14 cellular contexts compared by ENCODE assay signal in the genomic region with DNA sequence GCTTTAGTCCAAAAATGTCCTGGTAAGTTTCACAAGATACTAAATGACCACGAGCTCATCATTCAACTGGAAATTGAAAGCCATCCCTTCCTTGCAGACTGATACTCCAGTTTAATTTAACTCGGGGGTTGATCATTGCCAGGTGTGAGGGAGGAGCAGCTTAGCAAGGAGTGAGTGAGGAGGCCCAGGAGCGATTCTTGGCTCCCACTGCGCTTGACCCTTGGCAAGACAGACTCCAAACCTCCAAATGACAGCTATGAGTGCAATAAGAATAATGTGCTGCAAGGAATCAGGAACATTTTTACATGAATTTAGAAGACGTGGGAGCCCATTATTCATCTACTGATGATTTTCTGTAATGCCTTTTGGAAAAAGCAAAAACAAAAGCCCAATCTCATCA.
DNase-seq lines count a peak whose midpoint lies in the region; ATAC-seq and TF ChIP-seq lines count a peak whose summit lies in the region.
"Had no signal": no experiment of that assay in that cellular context is flagged by ENCODE, and none has a peak within 500 bp of the region (broad histone marks: within the 10 kb centered on the region; RNA-seq: fewer than 3 reads in every experiment).

No MANE protein-coding gene starts in this region.

- H3K36me3 Mint-ChIP-seq in brain, result peaks cover 37% of the 10 kb centered on the region
- H3K36me3 Mint-ChIP-seq: natural killer cell had no signal

- H3K4me3 ChIP-seq in HEK293 (ENCODE audit: low read depth, low read length), result no peak overlapping the region
- H3K4me3 ChIP-seq in stomach smooth muscle (ENCODE audit: low read length in 2 of 2), result no peak overlapping the region
- H3K4me3 ChIP-seq: BLaER1, lower lobe of right lung, right lobe of liver had no signal

- CTCF ChIA-PET in HEK293 (lab: Yijun Ruan, JAX), result interaction anchor here (0.8 to 3.0 kb wide), 5 partner anchors 10 to 122 kb away, joined by 3 to 29 read pairs (median 3); a partner anchor contains a TSS

- DNase-seq in kidney tubule cell (ENCODE audit: low spot score), result peak; percentile 49
- no peak for DNase-seq in DMS 273 (lab: John Stamatoyannopoulos, UW; ENCODE audit: unreplicated experiment)
- DNase-seq: lower lobe of right lung, natural killer cell, NCI-H187 treated with DMSO at 0.1 percent for 48 hours, NCI-H446 treated with DMSO at 0.1 percent for 48 hours, right lobe of liver, T1000 had no signal

- H3K4me1 ChIP-seq in HEK293 (ENCODE audit: control insufficient read depth, insufficient read depth, low read length), result peaks cover 16% of the 10 kb centered on the region
- H3K4me1 ChIP-seq in stomach smooth muscle (ENCODE audit: control insufficient read depth, insufficient read depth, low read length), result peaks cover 36% of the 10 kb centered on the region
- H3K4me1 ChIP-seq: right lobe of liver had no signal

- no peaks in the 10 kb centered on the region for H3K9me3 Mint-ChIP-seq in brain
- H3K9me3 Mint-ChIP-seq: natural killer cell had no signal

- TF ChIP-seq CTCF in HEK293 (tag by site-specific recombination; IDR thresholded peaks at IDR 0.05), result no peak
- no peak for TF ChIP-seq CTCF in brain (conservative IDR thresholded peaks at IDR 0.05)

- peaks cover 60% of the 10 kb centered on the region for H3K4me1 Mint-ChIP-seq in brain

- peak overlapping the region; percentile 60 for H3K27ac ChIP-seq in HEK293 (ENCODE audit: extremely low read depth, low read depth, low read length)
- H3K27ac ChIP-seq in stomach smooth muscle (ENCODE audit: low read length), result peak overlapping the region; percentile 58
- H3K27ac ChIP-seq: BLaER1, lower lobe of right lung, right lobe of liver had no signal

- no peaks in the 10 kb centered on the region for H3K36me3 ChIP-seq in HEK293 (ENCODE audit: control insufficient read depth in 2 of 2, insufficient read depth in 1 of 2, low read length in 2 of 2)
- H3K36me3 ChIP-seq in stomach smooth muscle (ENCODE audit: control insufficient read depth in 2 of 2, insufficient read depth in 2 of 2, low read length in 2 of 2), result peaks cover 46 to 54% of the 10 kb centered on the region in 2 donors
- H3K36me3 ChIP-seq: BLaER1, right lobe of liver had no signal

- H3K9me3 ChIP-seq in HEK293 (ENCODE audit: control insufficient read depth, insufficient read depth, low read depth, low read length) (no peaks in the 10 kb centered on the region), stomach smooth muscle (ENCODE audit: control insufficient read depth in 2 of 2, low read length in 2 of 2) (no peaks in the 10 kb centered on the region)
- H3K9me3 ChIP-seq: BLaER1, lower lobe of right lung, right lobe of liver had no signal

- H3K27ac Mint-ChIP-seq in brain, result peak overlapping the region in 3 of 5 experiments; percentile 22 to 94 (median 63)
- H3K27ac Mint-ChIP-seq: natural killer cell had no signal

- peak overlapping the region in 3 of 5 experiments; percentile 20 to 43 (median 25) for H3K4me3 Mint-ChIP-seq in brain
- H3K4me3 Mint-ChIP-seq: natural killer cell had no signal

- POLR2A ChIA-PET in HEK293 (lab: Yijun Ruan, JAX), result interaction anchor here (1.1 to 1.3 kb wide), 2 partner anchors 64 to 102 kb away, joined by 3 to 7 read pairs; a partner anchor contains a TSS

- ATAC-seq in GM18498 (IDR thresholded peaks at IDR 0.05; ENCODE audit: unreplicated experiment) (no peak), GM21737 (IDR thresholded peaks at IDR 0.05; ENCODE audit: unreplicated experiment) (no peak)
- ATAC-seq: lower lobe of right lung, natural killer cell, right lobe of liver had no signal

- no peaks in the 10 kb centered on the region for H3K27me3 Mint-ChIP-seq in brain

- H3K9ac ChIP-seq in stomach smooth muscle (ENCODE audit: low read length in 2 of 2), result no peak overlapping the region
- H3K9ac ChIP-seq: BLaER1 had no signal

- no peaks in the 10 kb centered on the region for H3K27me3 ChIP-seq in stomach smooth muscle (ENCODE audit: control insufficient read depth in 1 of 2, insufficient read depth in 2 of 2, low read length in 2 of 2)
- H3K27me3 ChIP-seq: BLaER1, right lobe of liver had no signal

TF ChIP-seq in HEK293, 187 proteins besides CTCF, POLR2A, EP300 and RAD21:
- peak; percentile 51 for TF ChIP-seq WT1 (tag by site-specific recombination; IDR thresholded peaks at IDR 0.05)
- TF ChIP-seq ZNF768 (tag by site-specific recombination; IDR thresholded peaks at IDR 0.05), result no peak
